Comparison of ENCODE assay signal across 10 cellular contexts in genomic region chr19:48683349-48683748, GRCh38. TPM values are rescaled to one million over a fixed set of nuclear protein-coding genes. Genes with fewer than 3 reads are reported as not detected.
A peak's percentile ranks its signal among the peaks of the same experiment; 100 is the strongest.
DNase-seq lines count a peak whose midpoint lies in the region; ATAC-seq and TF ChIP-seq lines count a peak whose summit lies in the region.
"Had no signal": no experiment of that assay in that cellular context is flagged by ENCODE, and none has a peak within 500 bp of the region (broad histone marks: within the 10 kb centered on the region; RNA-seq: fewer than 3 reads in every experiment).

No MANE protein-coding gene starts in this region.

- H3K4me3 Mint-ChIP-seq in activated CD8-positive, alpha-beta T cell treated with anti-CD3 and anti-CD28 coated beads, Interleukin-2, amount 10 ng/mL, durations not matched to agents 7 days and 5 days: no peak overlapping the region
- no peak overlapping the region for H3K4me3 Mint-ChIP-seq in glutamatergic neuron (ENCODE audit: unreplicated experiment)
- H3K4me3 Mint-ChIP-seq: WTC11 had no signal

- POLR2A ChIA-PET in activated CD8-positive, alpha-beta T cell treated with anti-CD3 and anti-CD28 coated beads, Interleukin-2, amount 10 ng/mL, durations not matched to agents 7 days and 5 days (lab: Charles Lee): no interaction called here

- H3K36me3 Mint-ChIP-seq in activated CD8-positive, alpha-beta T cell treated with anti-CD3 and anti-CD28 coated beads, Interleukin-2, amount 10 ng/mL, durations not matched to agents 7 days and 5 days (ENCODE audit: low read depth): no peaks in the 10 kb centered on the region
- no peaks in the 10 kb centered on the region for H3K36me3 Mint-ChIP-seq in glutamatergic neuron (ENCODE audit: unreplicated experiment)
- H3K36me3 Mint-ChIP-seq: WTC11 had no signal

- no peak overlapping the region for H3K27ac Mint-ChIP-seq in activated CD8-positive, alpha-beta T cell treated with anti-CD3 and anti-CD28 coated beads, Interleukin-2, amount 10 ng/mL, durations not matched to agents 7 days and 5 days
- no peak overlapping the region for H3K27ac Mint-ChIP-seq in glutamatergic neuron (ENCODE audit: unreplicated experiment)
- H3K27ac Mint-ChIP-seq: WTC11 had no signal

- peaks cover 2% of the 10 kb centered on the region for H3K4me1 Mint-ChIP-seq in activated CD8-positive, alpha-beta T cell treated with anti-CD3 and anti-CD28 coated beads, Interleukin-2, amount 10 ng/mL, durations not matched to agents 7 days and 5 days (ENCODE audit: low read depth)
- no peaks in the 10 kb centered on the region for H3K4me1 Mint-ChIP-seq in glutamatergic neuron (ENCODE audit: low read depth, unreplicated experiment)
- H3K4me1 Mint-ChIP-seq: WTC11 had no signal

- peak overlapping the region; percentile 27 for H3K4me3 ChIP-seq in retinal pigment epithelial cell (ENCODE audit: low read length)

- CTCF ChIA-PET in activated CD8-positive, alpha-beta T cell treated with anti-CD3 and anti-CD28 coated beads, Interleukin-2, amount 10 ng/mL, durations not matched to agents 7 days and 5 days (lab: Charles Lee): interaction anchor here (1.9 kb wide), 1 partner anchor 8 kb away, joined by 8 read pairs; no protein-coding TSS in a partner anchor

- peak; percentile 33 for DNase-seq in Daoy (ENCODE audit: low read depth)
- DNase-seq in activated CD8-positive, alpha-beta T cell treated with anti-CD3 and anti-CD28 coated beads, Interleukin-2, amount 10 ng/mL, durations not matched to agents 7 days and 5 days: peak; percentile 24
- peak; percentile 27 for DNase-seq in fibroblast of the conjunctiva (ENCODE audit: low read depth)
- no peak for DNase-seq in retinal pigment epithelial cell (ENCODE audit: low read depth)
- DNase-seq in mucosa of gallbladder (ENCODE audit: low spot score): no peak
- DNase-seq in glutamatergic neuron: no peak
- DNase-seq: NCI-H345 had no signal

- no peaks in the 10 kb centered on the region for H3K27me3 Mint-ChIP-seq in activated CD8-positive, alpha-beta T cell treated with anti-CD3 and anti-CD28 coated beads, Interleukin-2, amount 10 ng/mL, durations not matched to agents 7 days and 5 days (ENCODE audit: low read depth)
- H3K27me3 Mint-ChIP-seq in glutamatergic neuron (ENCODE audit: unreplicated experiment): peaks cover 3% of the 10 kb centered on the region

- no peaks in the 10 kb centered on the region for H3K9me3 Mint-ChIP-seq in activated CD8-positive, alpha-beta T cell treated with anti-CD3 and anti-CD28 coated beads, Interleukin-2, amount 10 ng/mL, durations not matched to agents 7 days and 5 days (ENCODE audit: insufficient read depth)
- no peaks in the 10 kb centered on the region for H3K9me3 Mint-ChIP-seq in glutamatergic neuron (ENCODE audit: unreplicated experiment)
- H3K9me3 Mint-ChIP-seq: WTC11 had no signal

- TF ChIP-seq CTCF in retinal pigment epithelial cell (conservative IDR thresholded peaks at IDR 0.05; ENCODE audit: low read depth, low read length): no peak
- TF ChIP-seq CTCF in glutamatergic neuron (IDR thresholded peaks at IDR 0.05; ENCODE audit: partially characterized antibody, unreplicated experiment): no peak

- no peak for ATAC-seq in activated CD8-positive, alpha-beta T cell treated with anti-CD3 and anti-CD28 coated beads, Interleukin-2, amount 10 ng/mL, durations not matched to agents 7 days and 5 days
- ATAC-seq in GM18519 (IDR thresholded peaks at IDR 0.05; ENCODE audit: low FRiP score, unreplicated experiment) (no peak), GM18520 (IDR thresholded peaks at IDR 0.05; ENCODE audit: unreplicated experiment) (no peak)
- ATAC-seq: WTC11 had no signal

RNA-seq across cellular contexts. Expression of gene NTN5, which starts 10.5 kb away (rescaled TPM):
- not detected in 2 replicates for total RNA-seq in Daoy (2014; rRNA removed; shearing (Covaris generic))
- under 1 TPM; 0.55 to 0.78 TPM for total RNA-seq in activated CD8-positive, alpha-beta T cell treated with anti-CD3 and anti-CD28 coated beads, Interleukin-2, amount 10 ng/mL, durations not matched to agents 7 days and 5 days
- total RNA-seq in mucosa of gallbladder: 0.46 TPM
- total RNA-seq in glutamatergic neuron (ENCODE audit: unreplicated experiment): 1.8 TPM

RNA-seq across cellular contexts. Expression of gene FUT2, which starts 12.4 kb away (rescaled TPM):
- not detected in 2 replicates for total RNA-seq in Daoy (2014; rRNA removed; shearing (Covaris generic))
- not detected for total RNA-seq in activated CD8-positive, alpha-beta T cell treated with anti-CD3 and anti-CD28 coated beads, Interleukin-2, amount 10 ng/mL, durations not matched to agents 7 days and 5 days
- 78.1 TPM for total RNA-seq in mucosa of gallbladder
- total RNA-seq in glutamatergic neuron (ENCODE audit: unreplicated experiment): 0.22 TPM

RNA-seq across cellular contexts. Expression of gene MAMSTR, which starts 36.2 kb away (rescaled TPM):
- 0.34 and 2.9 TPM in 2 replicates for total RNA-seq in Daoy (2014; rRNA removed; shearing (Covaris generic))
- total RNA-seq in activated CD8-positive, alpha-beta T cell treated with anti-CD3 and anti-CD28 coated beads, Interleukin-2, amount 10 ng/mL, durations not matched to agents 7 days and 5 days: 1 to 10 TPM in 1 of 2 experiments, under 1 TPM in 1; 0.79 to 1.3 TPM
- 1.6 TPM for total RNA-seq in mucosa of gallbladder
- total RNA-seq in glutamatergic neuron (ENCODE audit: unreplicated experiment): 2.7 TPM

RNA-seq across cellular contexts. Expression of gene CA11, which starts 37.4 kb away (rescaled TPM):
- total RNA-seq in Daoy (2014; rRNA removed; shearing (Covaris generic)): not detected in 2 replicates
- total RNA-seq in activated CD8-positive, alpha-beta T cell treated with anti-CD3 and anti-CD28 coated beads, Interleukin-2, amount 10 ng/mL, durations not matched to agents 7 days and 5 days: 1 to 10 TPM; 5.2 to 6.3 TPM
- total RNA-seq in mucosa of gallbladder (46.2 TPM), glutamatergic neuron (ENCODE audit: unreplicated experiment) (7.8 TPM)

RNA-seq across cellular contexts. Expression of gene DBP, which starts 46.2 kb away (rescaled TPM):
- 3.0 and 10.0 TPM in 2 replicates for total RNA-seq in Daoy (2014; rRNA removed; shearing (Covaris generic))
- total RNA-seq in activated CD8-positive, alpha-beta T cell treated with anti-CD3 and anti-CD28 coated beads, Interleukin-2, amount 10 ng/mL, durations not matched to agents 7 days and 5 days: 10 to 100 TPM; 17.3 to 18.3 TPM
- total RNA-seq in mucosa of gallbladder (39.9 TPM), glutamatergic neuron (ENCODE audit: unreplicated experiment) (2.9 TPM)

Comparison
In these comparisons a context has a peak if more than half of its experiments do, and no peak if none do; other contexts are left out.
1. DNase-seq: peak in Daoy (single experiment), activated CD8-positive, alpha-beta T cell treated with anti-CD3 and anti-CD28 coated beads, Interleukin-2, amount 10 ng/mL, durations not matched to agents 7 days and 5 days (single experiment) and fibroblast of the conjunctiva (single experiment); none in retinal pigment epithelial cell (single experiment), mucosa of gallbladder (single experiment) and glutamatergic neuron (single experiment).
2. RNA of gene FUT2, which starts 12.4 kb away (total RNA-seq): 78.1 TPM in mucosa of gallbladder (single experiment); 0.22 TPM in glutamatergic neuron (single experiment), not detected in Daoy and not detected in activated CD8-positive, alpha-beta T cell treated with anti-CD3 and anti-CD28 coated beads, Interleukin-2, amount 10 ng/mL, durations not matched to agents 7 days and 5 days; every median in the first group is over 10 times any median in the second.